In the genomic region with DNA sequence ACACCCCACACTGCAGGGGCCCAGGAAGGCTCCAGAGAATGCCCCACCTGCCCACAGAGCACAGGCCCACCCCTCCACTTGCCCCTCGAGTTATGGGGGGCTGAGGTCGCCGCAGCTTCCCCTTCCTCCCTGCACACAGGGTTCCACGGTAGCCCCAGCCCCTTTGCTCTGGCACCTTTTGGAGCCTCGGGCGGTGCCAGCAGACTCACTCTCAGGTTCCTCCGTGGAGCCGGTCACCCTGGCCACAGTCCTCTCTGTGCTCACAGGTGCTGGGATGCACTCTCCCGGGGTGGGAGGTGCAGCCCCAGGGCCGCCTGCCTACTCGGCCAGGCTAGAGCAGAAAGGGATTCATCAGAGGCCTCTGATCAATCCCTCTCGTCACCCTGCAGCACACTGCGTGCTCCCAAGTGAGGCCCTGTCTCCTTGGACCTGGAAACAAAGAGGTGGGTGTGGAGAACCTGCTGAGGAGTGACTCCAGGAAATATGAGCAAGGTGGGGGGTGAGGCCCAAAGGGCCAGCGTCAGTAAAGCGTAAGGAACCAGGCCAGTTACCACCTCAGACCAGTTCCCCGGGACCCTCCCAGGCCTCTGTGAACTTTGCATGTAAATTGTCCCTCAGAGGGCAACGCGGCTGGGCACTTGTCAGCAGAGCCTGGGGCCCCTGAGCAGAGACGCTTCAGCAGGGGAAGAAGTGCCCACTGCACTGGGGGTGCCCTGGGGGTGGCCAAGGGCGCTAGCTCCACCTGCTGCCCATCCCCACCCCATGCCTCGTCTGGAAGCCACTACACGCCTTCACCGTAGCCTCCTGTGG, we compare ENCODE assay signal across 2 cellular contexts.
TF ChIP-seq lines count a peak whose summit lies in the region.

No MANE protein-coding gene starts in this region.

TF ChIP-seq in SK-N-SH, 30 proteins besides CTCF, POLR2A, EP300 and RAD21 (continued from another document):
- no peak for TF ChIP-seq ZBTB33 (IDR thresholded peaks at IDR 0.05; ENCODE audit: borderline replicate concordance, low read depth)
- TF ChIP-seq FOXJ3 (CRISPR knock-in tag; IDR thresholded peaks at IDR 0.05), result no peak
- no peak for TF ChIP-seq POLR2AphosphoS5 (IDR thresholded peaks at IDR 0.05; ENCODE audit: low read depth, low read length)
- TF ChIP-seq, protein P1, sequence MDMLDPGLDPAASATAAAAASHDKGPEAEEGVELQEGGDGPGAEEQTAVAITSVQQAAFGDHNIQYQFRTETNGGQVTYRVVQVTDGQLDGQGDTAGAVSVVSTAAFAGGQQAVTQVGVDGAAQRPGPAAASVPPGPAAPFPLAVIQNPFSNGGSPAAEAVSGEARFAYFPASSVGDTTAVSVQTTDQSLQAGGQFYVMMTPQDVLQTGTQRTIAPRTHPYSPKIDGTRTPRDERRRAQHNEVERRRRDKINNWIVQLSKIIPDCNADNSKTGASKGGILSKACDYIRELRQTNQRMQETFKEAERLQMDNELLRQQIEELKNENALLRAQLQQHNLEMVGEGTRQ (IDR thresholded peaks at IDR 0.05; ENCODE audit: borderline replicate concordance, low read depth, low read length), result no peak
- no peak for TF ChIP-seq RCOR1 (IDR thresholded peaks at IDR 0.05; ENCODE audit: low read length)
- TF ChIP-seq MXI1 (IDR thresholded peaks at IDR 0.05; ENCODE audit: low read depth, low read length), result no peak
- TF ChIP-seq TAF1 (IDR thresholded peaks at IDR 0.05; ENCODE audit: borderline replicate concordance, low read depth, low read length), result no peak
- TF ChIP-seq PBX3 (IDR thresholded peaks at IDR 0.05), result no peak
TF ChIP-seq in SK-N-SH: peak in this region for 0.

TF ChIP-seq in SK-N-SH treated with all-trans-retinoic acid at 6 μM for 48 hours, 23 proteins besides CTCF, POLR2A, EP300 and RAD21 (continued from another document):
- TF ChIP-seq PATZ1 (CRISPR knock-in tag; IDR thresholded peaks at IDR 0.05; ENCODE audit: borderline replicate concordance) (no peak), CREB5 (CRISPR knock-in tag; IDR thresholded peaks at IDR 0.05; ENCODE audit: low read depth) (no peak), SNAI2 (CRISPR knock-in tag; IDR thresholded peaks at IDR 0.05) (no peak), ZC3H10 (CRISPR knock-in tag; IDR thresholded peaks at IDR 0.05) (no peak), POU6F1 (CRISPR knock-in tag; IDR thresholded peaks at IDR 0.05; ENCODE audit: borderline replicate concordance, low read depth) (no peak)
